ENCODE assay signal across 13 cellular contexts in genomic region chr12:122089080-122089479, GRCh38. TPM values are rescaled to one million over a fixed set of nuclear protein-coding genes. Genes with fewer than 3 reads are reported as not detected.
DNase-seq lines count a peak whose midpoint lies in the region; ATAC-seq and TF ChIP-seq lines count a peak whose summit lies in the region.
"Had no signal": no experiment of that assay in that cellular context is flagged by ENCODE, and none has a peak within 500 bp of the region (broad histone marks: within the 10 kb centered on the region; RNA-seq: fewer than 3 reads in every experiment).

No MANE protein-coding gene starts in this region.

- no peak for TF ChIP-seq POLR2A in uterus (IDR thresholded peaks at IDR 0.05)

- H3K9me3 ChIP-seq in right atrium auricular region (no peaks in the 10 kb centered on the region), muscle layer of duodenum (ENCODE audit: control insufficient read depth in 1 of 2, low read length in 2 of 2) (no peaks in the 10 kb centered on the region), uterus (no peaks in the 10 kb centered on the region)

- H3K4me3 ChIP-seq in right atrium auricular region (no peak overlapping the region), muscle layer of duodenum (ENCODE audit: low read depth in 1 of 2, low read length in 2 of 2) (no peak overlapping the region), uterus (no peak overlapping the region)

- H3K27ac Mint-ChIP-seq in activated T-helper 17 cell treated with anti-CD3 and anti-CD28 coated beads, Interleukin-2, amount 50 U/mL, for 72 hours = peak overlapping the region; percentile 6

- no peaks in the 10 kb centered on the region for H3K27me3 Mint-ChIP-seq in activated T-helper 17 cell treated with anti-CD3 and anti-CD28 coated beads, Interleukin-2, amount 50 U/mL, for 72 hours

- H3K27ac ChIP-seq in right atrium auricular region (peak overlapping the region; percentile 22 to 46), muscle layer of duodenum (ENCODE audit: low read length) (peak overlapping the region; percentile 43), uterus (peak overlapping the region; percentile 52 to 70)
- H3K27ac ChIP-seq: KMS-11 had no signal

- H3K4me3 Mint-ChIP-seq in activated T-helper 17 cell treated with anti-CD3 and anti-CD28 coated beads, Interleukin-2, amount 50 U/mL, for 72 hours = no peak overlapping the region

- H3K4me1 ChIP-seq in right atrium auricular region (peaks cover 0 to 92% of the 10 kb centered on the region in 2 donors), muscle layer of duodenum (ENCODE audit: control insufficient read depth in 1 of 2, insufficient read depth in 2 of 2, low read length in 2 of 2) (peaks cover 28 to 74% of the 10 kb centered on the region in 2 donors), uterus (peaks cover 16 to 22% of the 10 kb centered on the region in 2 donors)

- H3K36me3 ChIP-seq in right atrium auricular region = peaks cover 6% of the 10 kb centered on the region
- peaks cover 3 to 8% of the 10 kb centered on the region in 2 donors for H3K36me3 ChIP-seq in muscle layer of duodenum (ENCODE audit: control insufficient read depth in 1 of 2, insufficient read depth in 2 of 2, low read length in 2 of 2)
- H3K36me3 ChIP-seq in uterus = no peaks in the 10 kb centered on the region

- no peak for ATAC-seq in left cardiac atrium
- ATAC-seq in activated T-helper 17 cell treated with anti-CD3 and anti-CD28 coated beads, Interleukin-2, amount 50 U/mL, for 72 hours (replicated peaks) = no peak

- H3K4me1 Mint-ChIP-seq in activated T-helper 17 cell treated with anti-CD3 and anti-CD28 coated beads, Interleukin-2, amount 50 U/mL, for 72 hours = peaks cover 11% of the 10 kb centered on the region

- intact Hi-C loops in left cardiac atrium (cut with DNase I) (no loop called here), uterus (cut with DNase I; ENCODE audit: low total_unique reads) (no loop called here)

- DNase-seq in right atrium auricular region (ENCODE audit: low spot score) (no peak), left cardiac atrium (no peak), uterus (no peak), CD1c-positive myeloid dendritic cell (ENCODE audit: extremely low spot score) (no peak), kidney tubule cell (ENCODE audit: low spot score) (no peak), NCI-H187 treated with DMSO at 0.1 percent for 48 hours (lab: John Stamatoyannopoulos, UW) (no peak)
- DNase-seq: activated CD4-positive, CD25-positive, alpha-beta regulatory T cell; H7; NCI-H2171; stimulated activated CD4-positive, alpha-beta T cell treated with anti-CD3 and anti-CD28 coated beads, Interleukin-2, amount 100 ng/mL, for 24 hours had no signal

- TF ChIP-seq CTCF in right atrium auricular region (IDR thresholded peaks at IDR 0.05) (no peak), uterus (IDR thresholded peaks at IDR 0.05) (no peak)

- H3K27me3 ChIP-seq in right atrium auricular region (no peaks in the 10 kb centered on the region), muscle layer of duodenum (ENCODE audit: low read depth, low read length) (no peaks in the 10 kb centered on the region), uterus (no peaks in the 10 kb centered on the region)

- peaks cover 37% of the 10 kb centered on the region for H3K36me3 Mint-ChIP-seq in activated T-helper 17 cell treated with anti-CD3 and anti-CD28 coated beads, Interleukin-2, amount 50 U/mL, for 72 hours (ENCODE audit: low read depth)

- H3K9me3 Mint-ChIP-seq in activated T-helper 17 cell treated with anti-CD3 and anti-CD28 coated beads, Interleukin-2, amount 50 U/mL, for 72 hours = no peaks in the 10 kb centered on the region

RNA-seq across cellular contexts. Expression of gene MLXIP, which starts 10.5 kb away (rescaled TPM):
- total RNA-seq in right atrium auricular region (10 to 100 TPM; 14.2 to 24.1 TPM), left cardiac atrium (10 to 100 TPM; 30.8 to 31.3 TPM), uterus (10 to 100 TPM; 21.5 to 88.7 (median 24.7) TPM)
- total RNA-seq in activated T-helper 17 cell treated with anti-CD3 and anti-CD28 coated beads, Interleukin-2, amount 50 U/mL, for 72 hours = 10 to 100 TPM; 19.7 to 28.9 TPM
